In genomic region chr20:59033093-59033492, GRCh38 we compare ENCODE assay signal across 8 cellular contexts. TPM values are rescaled to one million over a fixed set of nuclear protein-coding genes. Genes with fewer than 3 reads are reported as not detected.
DNase-seq lines count a peak whose midpoint lies in the region; ATAC-seq and TF ChIP-seq lines count a peak whose summit lies in the region.

No MANE protein-coding gene starts in this region.

- WGBS in transverse colon (ENCODE audit: low coverage in 1 of 2), 2 donors: 98 to 100% methylated on average over 1 of the region's 1 CpG

- no peaks in the 10 kb centered on the region for H3K9me3 ChIP-seq in cardiac muscle cell (ENCODE audit: low read depth)
- no peaks in the 10 kb centered on the region for H3K9me3 ChIP-seq in adipocyte (ENCODE audit: control insufficient read depth, low read length)
- no peaks in the 10 kb centered on the region for H3K9me3 ChIP-seq in lower lobe of right lung
- no peaks in the 10 kb centered on the region for H3K9me3 ChIP-seq in transverse colon

- intact Hi-C loops in left ventricle myocardium superior (cut with micrococcal nuclease) (loop anchor here (5.0 kb wide), 1 partner anchor 126 kb away; no protein-coding TSS in a partner anchor), lower lobe of right lung (cut with DNase I) (no loop called here), transverse colon (cut with DNase I; ENCODE audit: low total_unique reads) (loop anchor here (5.0 kb wide), 1 partner anchor 141 kb away; no protein-coding TSS in a partner anchor)

- in situ Hi-C loops in transverse colon (cut with MboI; ENCODE audit: low pct_ligation_motif_present in 1 of 4, low pct_unique_long_range_greater_than_20kb in 1 of 4, low sequenced_read_pairs in 3 of 4): loop anchor here in 1 of 4 donors (25.0 kb wide), 1 partner anchor 371 kb away; the partner anchor contains the start of gene STX16

- H3K27ac ChIP-seq in cardiac muscle cell: peak overlapping the region; percentile 77
- H3K27ac ChIP-seq in lower lobe of right lung: peak overlapping the region; percentile 92
- H3K27ac ChIP-seq in transverse colon: peak overlapping the region; percentile 90 to 98 (median 96)

- no peak for TF ChIP-seq POLR2A in transverse colon (IDR thresholded peaks at IDR 0.05)

- DNase-seq in cardiac muscle cell (ENCODE audit: low read depth in 1 of 2, low spot score in 1 of 2): no peak
- no peak for DNase-seq in left ventricle myocardium superior
- DNase-seq in adipocyte (ENCODE audit: low read depth): no peak
- DNase-seq in lower lobe of right lung: no peak
- no peak for DNase-seq in transverse colon
- no peak for DNase-seq in amniotic stem cell (lab: John Stamatoyannopoulos, UW)

- peaks cover 24% of the 10 kb centered on the region for H3K4me1 ChIP-seq in cardiac muscle cell (ENCODE audit: low read depth)
- peaks cover 51% of the 10 kb centered on the region for H3K4me1 ChIP-seq in adipocyte (ENCODE audit: control insufficient read depth, insufficient read depth, low read length)
- H3K4me1 ChIP-seq in lower lobe of right lung: peaks cover 41% of the 10 kb centered on the region
- H3K4me1 ChIP-seq in transverse colon: peaks cover 23 to 48% (median 43%) of the 10 kb centered on the region in 4 donors

- H3K36me3 ChIP-seq in cardiac muscle cell (peaks cover 48% of the 10 kb centered on the region), adipocyte (ENCODE audit: control insufficient read depth, insufficient read depth, low read length, severe bottlenecking) (peaks cover 72% of the 10 kb centered on the region), lower lobe of right lung (peaks cover 63% of the 10 kb centered on the region), transverse colon (peaks cover 0 to 36% (median 18%) of the 10 kb centered on the region in 4 donors)

- ATAC-seq in left ventricle myocardium superior (no peak), lower lobe of right lung (no peak), esophagus mucosa (no peak), HG03520 (IDR thresholded peaks at IDR 0.05; ENCODE audit: unreplicated experiment) (no peak)

- TF ChIP-seq EP300 in transverse colon (IDR thresholded peaks at IDR 0.05; ENCODE audit: low read depth): no peak

- TF ChIP-seq CTCF in cardiac muscle cell (IDR thresholded peaks at IDR 0.05; ENCODE audit: low read depth, low read length) (no peak), lower lobe of right lung (IDR thresholded peaks at IDR 0.05) (no peak), transverse colon (IDR thresholded peaks at IDR 0.05) (no peak)

- H3K9ac ChIP-seq in adipocyte (ENCODE audit: low read length): peak overlapping the region; percentile 96

- H3K4me3 ChIP-seq in cardiac muscle cell: peak overlapping the region; percentile 82
- peak overlapping the region; percentile 97 for H3K4me3 ChIP-seq in adipocyte (ENCODE audit: low read length)
- H3K4me3 ChIP-seq in lower lobe of right lung: peak overlapping the region; percentile 86
- peak overlapping the region in 3 of 4 donors; percentile 68 to 90 (median 70) for H3K4me3 ChIP-seq in transverse colon

- H3K27me3 ChIP-seq in cardiac muscle cell: no peaks in the 10 kb centered on the region
- H3K27me3 ChIP-seq in adipocyte (replicated peaks; ENCODE audit: control insufficient read depth, insufficient read depth, low read length): no peaks in the 10 kb centered on the region
- no peaks in the 10 kb centered on the region for H3K27me3 ChIP-seq in lower lobe of right lung (ENCODE audit: low read depth)
- no peaks in the 10 kb centered on the region for H3K27me3 ChIP-seq in transverse colon

RNA-seq across cellular contexts. Expression of gene ATP5F1E, which starts 1.0 kb away (rescaled TPM):
- total RNA-seq in cardiac muscle cell (17.9 and 34.9 TPM in 2 replicates), left ventricle myocardium superior (128 TPM), lower lobe of right lung (73.8 TPM), transverse colon (10 to 100 TPM in 3 of 4 donors, 1 to 10 TPM in 1; 7.2 to 33.0 (median 25.8) TPM), esophagus mucosa (60.8 TPM)
- 211 and 281 TPM in 2 replicates for polyA plus RNA-seq in cardiac muscle cell

RNA-seq across cellular contexts. Expression of gene PRELID3B, which starts 9.5 kb away (rescaled TPM):
- total RNA-seq in cardiac muscle cell (37.6 and 40.9 TPM in 2 replicates), left ventricle myocardium superior (50.1 TPM), lower lobe of right lung (43.0 TPM), transverse colon (100 to 1,000 TPM in 2 of 4 donors, 10 to 100 TPM in 2; 25.3 to 119 (median 67.8) TPM), esophagus mucosa (62.5 TPM)
- 30.0 and 39.5 TPM in 2 replicates for polyA plus RNA-seq in cardiac muscle cell

RNA-seq across cellular contexts. Expression of gene TUBB1, which starts 13.9 kb away (rescaled TPM):
- total RNA-seq in cardiac muscle cell: 0.03 TPM in 1 of 2 replicates, not detected in the other
- 0.06 TPM in 1 of 2 replicates, not detected in the other for polyA plus RNA-seq in cardiac muscle cell
- total RNA-seq in left ventricle myocardium superior: 0.30 TPM
- total RNA-seq in lower lobe of right lung: 6.5 TPM
- total RNA-seq in transverse colon: not detected
- not detected for total RNA-seq in esophagus mucosa

RNA-seq across cellular contexts. Expression of gene CTSZ, which starts 26.0 kb away (rescaled TPM):
- total RNA-seq in cardiac muscle cell (60.6 and 71.3 TPM in 2 replicates), left ventricle myocardium superior (129 TPM), lower lobe of right lung (533 TPM), transverse colon (100 to 1,000 TPM in 3 of 4 donors, 10 to 100 TPM in 1; 61.9 to 246 (median 226) TPM), esophagus mucosa (23.8 TPM)
- 3.7 and 6.6 TPM in 2 replicates for polyA plus RNA-seq in cardiac muscle cell

RNA-seq across cellular contexts. Expression of gene NELFCD, which starts 52.0 kb away (rescaled TPM):
- total RNA-seq in cardiac muscle cell (69.4 and 77.3 TPM in 2 replicates), left ventricle myocardium superior (35.6 TPM), lower lobe of right lung (54.1 TPM), transverse colon (10 to 100 TPM; 43.7 to 68.1 (median 55.1) TPM), esophagus mucosa (35.8 TPM)
- 109 and 114 TPM in 2 replicates for polyA plus RNA-seq in cardiac muscle cell
